1 cellular context compared by ENCODE assay signal in the genomic region with DNA sequence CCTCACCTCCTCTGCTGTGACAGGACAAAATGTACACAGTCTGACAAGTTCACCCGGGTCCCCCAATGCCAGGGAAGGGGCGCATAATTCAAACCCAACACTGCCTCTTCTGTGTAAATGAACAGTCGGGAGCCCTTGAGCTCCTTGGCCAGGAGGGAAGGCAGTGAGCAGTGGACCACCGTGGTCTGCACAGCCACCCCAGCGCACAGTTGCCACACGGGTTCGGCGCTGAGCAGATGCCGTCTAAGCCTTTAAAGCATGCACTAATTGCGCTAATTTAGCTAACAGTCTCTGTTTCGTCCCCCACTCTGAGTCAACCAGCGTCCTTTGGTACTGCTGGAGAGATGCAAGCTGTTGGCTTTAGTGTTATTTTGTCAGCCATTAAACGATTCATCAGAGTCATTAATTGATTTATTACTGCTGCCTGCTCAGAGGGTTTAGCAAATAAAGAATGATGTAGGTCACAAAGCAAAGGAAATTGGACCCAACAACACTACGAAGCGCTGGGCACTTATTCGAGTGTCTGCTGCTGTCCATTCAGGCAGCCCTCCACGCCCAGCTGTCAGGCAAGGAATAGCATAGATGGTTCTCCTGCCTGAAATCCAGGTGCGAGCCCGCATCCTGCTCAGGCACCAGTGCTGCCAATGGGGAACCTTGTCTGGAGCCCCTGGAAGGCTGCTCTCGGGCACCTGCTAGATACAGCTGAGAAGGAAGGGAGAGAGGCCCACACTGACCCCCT.
TF ChIP-seq lines count a peak whose summit lies in the region.

No MANE protein-coding gene starts in this region.

TF ChIP-seq in IMR-90, 13 proteins besides CTCF, POLR2A, EP300 and RAD21 (continued from another document):
- TF ChIP-seq, protein P1, sequence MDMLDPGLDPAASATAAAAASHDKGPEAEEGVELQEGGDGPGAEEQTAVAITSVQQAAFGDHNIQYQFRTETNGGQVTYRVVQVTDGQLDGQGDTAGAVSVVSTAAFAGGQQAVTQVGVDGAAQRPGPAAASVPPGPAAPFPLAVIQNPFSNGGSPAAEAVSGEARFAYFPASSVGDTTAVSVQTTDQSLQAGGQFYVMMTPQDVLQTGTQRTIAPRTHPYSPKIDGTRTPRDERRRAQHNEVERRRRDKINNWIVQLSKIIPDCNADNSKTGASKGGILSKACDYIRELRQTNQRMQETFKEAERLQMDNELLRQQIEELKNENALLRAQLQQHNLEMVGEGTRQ (IDR thresholded peaks at IDR 0.05; ENCODE audit: low read depth, low read length): no peak
- no peak for TF ChIP-seq MAFK (IDR thresholded peaks at IDR 0.05; ENCODE audit: low read depth, low read length)
- TF ChIP-seq BHLHE40 (IDR thresholded peaks at IDR 0.05; ENCODE audit: low read depth, low read length): no peak
- TF ChIP-seq CHD1 (IDR thresholded peaks at IDR 0.05; ENCODE audit: low read depth, low read length): no peak
- TF ChIP-seq MXI1 (IDR thresholded peaks at IDR 0.05; ENCODE audit: borderline replicate concordance, low read depth, low read length): no peak
- no peak for TF ChIP-seq CEBPB (IDR thresholded peaks at IDR 0.05; ENCODE audit: low read depth, low read length)
- no peak for TF ChIP-seq FOS (IDR thresholded peaks at IDR 0.05; ENCODE audit: low read depth, low read length)
- TF ChIP-seq NFE2L2 (IDR thresholded peaks at IDR 0.05; ENCODE audit: low read depth, low read length): no peak
